26 cellular contexts compared by ENCODE assay signal in genomic region chr10:58990693-58991092, GRCh38.
"Had no signal": no experiment of that assay in that cellular context is flagged by ENCODE, and none has a peak within 500 bp of the region (broad histone marks: within the 10 kb centered on the region; RNA-seq: fewer than 3 reads in every experiment).

No MANE protein-coding gene starts in this region.

- H3K9me3 ChIP-seq: gastrocnemius medialis, mucosa of descending colon, neutrophil, pancreas, thoracic aorta, upper lobe of right lung, vagina had no signal

- ATAC-seq: gastrocnemius medialis; left lobe of liver; mucosa of descending colon; natural killer cell treated with Interleukin-12 subunit alpha and Interleukin-12 subunit beta and Interleukin-15 and Interleukin-18, amount 100 ng/mL, for 72 hours; pancreas; sciatic nerve; stimulated activated effector memory CD8-positive, alpha-beta T cell treated with anti-CD3 and anti-CD28 coated beads, Interleukin-12 subunit alpha, Interleukin-12 subunit beta, amount 100 ng/mL, for 72 hours; upper lobe of right lung had no signal

- H3K4me3 ChIP-seq: gastrocnemius medialis, mucosa of descending colon, pancreas, stomach, thoracic aorta, tibial nerve, upper lobe of right lung, vagina had no signal

- H3K4me3 Mint-ChIP-seq: mesothelial cell of epicardium; naive B cell; natural killer cell treated with Interleukin-12 subunit alpha and Interleukin-12 subunit beta and Interleukin-15 and Interleukin-18, amount 100 ng/mL, for 72 hours; neural crest cell; stimulated activated effector memory CD8-positive, alpha-beta T cell treated with anti-CD3 and anti-CD28 coated beads, Interleukin-12 subunit alpha, Interleukin-12 subunit beta, amount 100 ng/mL, for 72 hours had no signal

- H3K27ac Mint-ChIP-seq: mesothelial cell of epicardium; naive B cell; natural killer cell treated with Interleukin-12 subunit alpha and Interleukin-12 subunit beta and Interleukin-15 and Interleukin-18, amount 100 ng/mL, for 72 hours; progenitor cell of endocrine pancreas; stimulated activated effector memory CD8-positive, alpha-beta T cell treated with anti-CD3 and anti-CD28 coated beads, Interleukin-12 subunit alpha, Interleukin-12 subunit beta, amount 100 ng/mL, for 72 hours had no signal

- H3K27ac ChIP-seq: gastrocnemius medialis, neutrophil, pancreas, stomach, thoracic aorta, tibial nerve, upper lobe of right lung, vagina had no signal

- H3K4me1 ChIP-seq: stomach, upper lobe of right lung, vagina had no signal

- H3K4me1 Mint-ChIP-seq: mesothelial cell of epicardium; naive B cell; stimulated activated effector memory CD8-positive, alpha-beta T cell treated with anti-CD3 and anti-CD28 coated beads, Interleukin-12 subunit alpha, Interleukin-12 subunit beta, amount 100 ng/mL, for 72 hours had no signal

- H3K36me3 Mint-ChIP-seq: naive B cell; natural killer cell treated with Interleukin-12 subunit alpha and Interleukin-12 subunit beta and Interleukin-15 and Interleukin-18, amount 100 ng/mL, for 72 hours; stimulated activated effector memory CD8-positive, alpha-beta T cell treated with anti-CD3 and anti-CD28 coated beads, Interleukin-12 subunit alpha, Interleukin-12 subunit beta, amount 100 ng/mL, for 72 hours had no signal

- H3K27me3 ChIP-seq: gastrocnemius medialis, neutrophil, pancreas, stomach, tibial nerve, upper lobe of right lung, vagina had no signal

- DNase-seq: cortex of kidney; effector CD4-positive, alpha-beta T cell; foreskin fibroblast; gastrocnemius medialis; head of caudate nucleus; mesenchymal stem cell; mucosa of descending colon; naive B cell; pancreas; stimulated activated CD4-positive, alpha-beta T cell treated with anti-CD3 and anti-CD28 coated beads, Interleukin-2, amount 100 ng/mL, for 24 hours; stimulated activated CD4-positive, alpha-beta T cell treated with anti-CD3 and anti-CD28 coated beads, Interleukin-4, amount 100 ng/mL, for 24 hours; stimulated activated naive CD4-positive, alpha-beta T cell treated with Interleukin-2 at 50 U/mL for 16 hours; stomach; upper lobe of right lung had no signal

- H3K27me3 Mint-ChIP-seq: natural killer cell treated with Interleukin-12 subunit alpha and Interleukin-12 subunit beta and Interleukin-15 and Interleukin-18, amount 100 ng/mL, for 72 hours; progenitor cell of endocrine pancreas had no signal

- H3K36me3 ChIP-seq: gastrocnemius medialis, neutrophil, pancreas, stomach, thoracic aorta, tibial nerve, upper lobe of right lung, vagina had no signal

- FAIRE-seq: keratinocyte, pancreas had no signal
